In genomic region chrX:129992181-129992580, GRCh38 we compare ENCODE assay signal across 29 cellular contexts.
"Had no signal": no experiment of that assay in that cellular context is flagged by ENCODE, and none has a peak within 500 bp of the region (broad histone marks: within the 10 kb centered on the region; RNA-seq: fewer than 3 reads in every experiment).

No MANE protein-coding gene starts in this region.

- H3K4me3 ChIP-seq: adrenal gland, ascending aorta, body of pancreas, breast epithelium, cardiac muscle cell had no signal

- H3K36me3 ChIP-seq: adrenal gland, ascending aorta, brain microvascular endothelial cell, breast epithelium, cardiac muscle cell had no signal

- DNase-seq: activated effector memory CD4-positive, alpha-beta T cell treated with anti-CD3 and anti-CD28 coated beads, Interleukin-2, amount 50 U/mL, for 16 hours; activated effector memory CD4-positive, alpha-beta T cell treated with Interleukin-2 at 50 U/mL for 16 hours; activated gamma-delta T cell; activated gamma-delta T cell treated with Interleukin-2 at 50 U/mL for 16 hours; activated naive CD4-positive, alpha-beta T cell; activated naive CD4-positive, alpha-beta T cell treated with anti-CD3 and anti-CD28 coated beads for 36 hours; activated naive CD4-positive, alpha-beta T cell treated with anti-CD3 and anti-CD28 coated beads, Interleukin-2, amount 10 ng/mL, durations not matched to agents 7 days and 5 days; activated naive CD4-positive, alpha-beta T cell treated with anti-CD3 and anti-CD28 coated beads, Interleukin-2, amount 50 U/mL, for 16 hours; activated naive CD4-positive, alpha-beta T cell treated with Interleukin-2 at 50 U/mL for 16 hours; activated naive CD8-positive, alpha-beta T cell treated with anti-CD3 and anti-CD28 coated beads for 36 hours; activated naive CD8-positive, alpha-beta T cell treated with anti-CD3 and anti-CD28 coated beads, Interleukin-2, amount 10 ng/mL, durations not matched to agents 7 days and 5 days; activated naive CD8-positive, alpha-beta T cell treated with anti-CD3 and anti-CD28 coated beads, Interleukin-2, amount 50 U/mL, for 24 hours; activated T-cell treated with anti-CD3 and anti-CD28 coated beads, Interleukin-2, amount 50 U/mL, for 1 hour; activated T-cell treated with anti-CD3 and anti-CD28 coated beads, Interleukin-2, amount 50 U/mL, for 24 hours; activated T-cell treated with anti-CD3 and anti-CD28 coated beads, Interleukin-2, amount 50 U/mL, for 4 hours; activated T-cell treated with anti-CD3 and anti-CD28 coated beads, Interleukin-2, amount 50 U/mL, for 48 hours; activated T-cell treated with anti-CD3 and anti-CD28 coated beads, Interleukin-2, amount 50 U/mL, for 72 hours; adrenal gland; amniotic stem cell; amygdala; anterior cingulate cortex; body of pancreas; brain microvascular endothelial cell; caudate nucleus; central memory CD4-positive, alpha-beta T cell; cerebellar nuclear complex had no signal

- H3K27me3 ChIP-seq: adrenal gland, ascending aorta, body of pancreas, brain microvascular endothelial cell, cardiac muscle cell had no signal

- H3K4me1 ChIP-seq: body of pancreas, breast epithelium had no signal

- H3K9me3 ChIP-seq: adrenal gland, ascending aorta, body of pancreas, breast epithelium had no signal

- H3K27ac ChIP-seq: adrenal gland, ascending aorta, body of pancreas, brain microvascular endothelial cell, breast epithelium, cardiac muscle cell had no signal
